8 cellular contexts compared by ENCODE assay signal in the genomic region with DNA sequence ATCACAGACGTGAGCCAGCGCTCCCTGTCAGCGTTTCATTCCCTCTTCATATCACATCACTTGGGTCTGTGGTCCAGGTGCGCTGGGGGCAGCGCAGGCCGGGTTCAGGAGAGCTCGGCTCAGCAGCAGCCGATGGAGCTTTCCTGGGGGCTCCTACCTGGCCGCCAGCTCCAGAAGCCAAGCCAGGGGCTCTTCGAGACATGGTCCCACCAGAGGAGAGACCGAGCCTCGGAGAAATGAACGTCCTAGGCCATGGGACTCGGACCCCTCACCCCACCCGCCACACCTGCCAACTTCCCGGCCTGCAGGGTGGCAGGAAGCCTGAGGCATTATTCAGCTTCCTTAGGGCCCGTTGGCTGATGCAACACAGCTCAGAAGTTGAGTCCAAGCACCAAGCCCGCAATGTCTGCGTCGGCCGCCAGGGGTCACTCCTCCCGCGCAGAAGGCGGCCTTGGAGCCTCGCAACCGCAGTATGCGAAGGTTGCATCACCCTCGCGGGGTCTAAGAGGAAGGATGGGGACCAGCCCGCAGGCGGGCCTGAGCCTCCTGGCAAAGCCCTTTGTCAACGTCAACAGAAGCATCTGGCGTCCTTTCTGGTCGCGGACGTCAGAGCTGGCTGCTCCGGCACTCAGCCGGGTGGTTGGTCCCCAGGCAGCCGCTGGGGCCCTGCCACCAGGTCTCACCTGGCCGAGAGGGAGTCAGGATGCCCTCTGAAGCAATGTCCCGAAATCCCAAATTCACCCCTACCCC. TPM values are rescaled to one million over a fixed set of nuclear protein-coding genes. Genes with fewer than 3 reads are reported as not detected.
DNase-seq lines count a peak whose midpoint lies in the region; TF ChIP-seq lines count a peak whose summit lies in the region.

No MANE protein-coding gene starts in this region.

- H3K9ac ChIP-seq in neural progenitor cell: no peak overlapping the region

- peak overlapping the region; percentile 21 for H2AFZ ChIP-seq in neural progenitor cell (replicated peaks)

- H3K79me2 ChIP-seq in neural progenitor cell (ENCODE audit: low read depth): no peaks in the 10 kb centered on the region

- no peak overlapping the region for H3K27ac ChIP-seq in neural progenitor cell

- no peak overlapping the region for H3K4me3 Mint-ChIP-seq in neural progenitor cell

- H3K27ac Mint-ChIP-seq in neural progenitor cell: peak overlapping the region; percentile 88

- H3K4me1 Mint-ChIP-seq in neural progenitor cell: peaks cover 19% of the 10 kb centered on the region

- DNase-seq in EL: peak; percentile 95
- peak; percentile 99 for DNase-seq in H4 (ENCODE audit: low spot score)
- peak; percentile 93 for DNase-seq in LoVo (ENCODE audit: low spot score)
- peak; percentile 99 for DNase-seq in SHP77 (lab: John Stamatoyannopoulos, UW)
- DNase-seq in activated effector memory CD4-positive, alpha-beta T cell treated with Interleukin-2 at 50 U/mL for 16 hours: peak; percentile 89
- peak; percentile 96 for DNase-seq in fibroblast of villous mesenchyme (ENCODE audit: low read depth)
- DNase-seq in neural progenitor cell (ENCODE audit: low spot score): peak; percentile 93
- peak; percentile 80 for DNase-seq in stromal cell of bone marrow (ENCODE audit: low read depth)

- H3K27me3 ChIP-seq in neural progenitor cell: no peaks in the 10 kb centered on the region

- no peaks in the 10 kb centered on the region for H3K4me1 ChIP-seq in neural progenitor cell

- peaks cover 5% of the 10 kb centered on the region for H3K27me3 Mint-ChIP-seq in neural progenitor cell (ENCODE audit: insufficient read depth, low read depth)

- H3F3A ChIP-seq in neural progenitor cell (ENCODE audit: low read depth): peaks cover 4% of the 10 kb centered on the region

- H3K36me3 Mint-ChIP-seq in neural progenitor cell: no peaks in the 10 kb centered on the region

- H3K9me3 ChIP-seq in neural progenitor cell (ENCODE audit: low read depth): no peaks in the 10 kb centered on the region

- no peak overlapping the region for H3K4me2 ChIP-seq in neural progenitor cell

- H3K4me3 ChIP-seq in fibroblast of villous mesenchyme (ENCODE audit: low read depth, low read length) (no peak overlapping the region), neural progenitor cell (no peak overlapping the region)

- no peaks in the 10 kb centered on the region for H3K36me3 ChIP-seq in neural progenitor cell

- peaks cover 1% of the 10 kb centered on the region for H3K9me3 Mint-ChIP-seq in neural progenitor cell

- no peaks in the 10 kb centered on the region for H4K20me1 ChIP-seq in neural progenitor cell (ENCODE audit: low read depth)

- TF ChIP-seq CTCF in fibroblast of villous mesenchyme (IDR thresholded peaks at IDR 0.05; ENCODE audit: insufficient read depth, low read depth, low read length): peak; percentile 75
- peak; percentile 94 for TF ChIP-seq CTCF in neural progenitor cell (IDR thresholded peaks at IDR 0.05)

RNA-seq across cellular contexts. Expression of gene KLHDC4, which starts 13.2 kb away (rescaled TPM):
- total RNA-seq in H4 (2014; rRNA removed; shearing (Covaris generic)): 14.7 and 18.4 TPM in 2 replicates
- total RNA-seq in fibroblast of villous mesenchyme (14.7 and 26.1 TPM in 2 replicates), neural progenitor cell (ENCODE audit: low replicate concordance) (19.2 and 30.5 TPM in 2 replicates)
